30 cellular contexts compared by ENCODE assay signal in genomic region chr6:130946076-130946475, GRCh38.
DNase-seq lines count a peak whose midpoint lies in the region; ATAC-seq, FAIRE-seq and TF ChIP-seq lines count a peak whose summit lies in the region.
"Had no signal": no experiment of that assay in that cellular context is flagged by ENCODE, and none has a peak within 500 bp of the region (broad histone marks: within the 10 kb centered on the region; RNA-seq: fewer than 3 reads in every experiment).

No MANE protein-coding gene starts in this region.

- no TSS peak for BruUV-seq in endothelial cell of umbilical vein (replicated peaks; lab: Mats Ljungman, UMichigan)

- TF ChIP-seq POLR2A in endothelial cell of umbilical vein (IDR thresholded peaks at IDR 0.05; ENCODE audit: low read depth, low read length) = no peak

- peak overlapping the region; percentile 50 for H3K4me3 Mint-ChIP-seq in osteocyte (ENCODE audit: unreplicated experiment)
- H3K4me3 Mint-ChIP-seq: activated CD8-positive, alpha-beta T cell treated with anti-CD3 and anti-CD28 coated beads, Interleukin-2, amount 10 ng/mL, durations not matched to agents 7 days and 5 days; CD4-positive, alpha-beta T cell; dendritic cell treated with granulocyte-macrophage colony-stimulating factor and Interleukin-4, amounts not matched to agents 40 ng/mL and 50 ng/mL, for 4 days; immature natural killer cell; natural killer cell treated with Interleukin-12 subunit alpha and Interleukin-12 subunit beta and Interleukin-15 and Interleukin-18, amount 100 ng/mL, for 72 hours; T-helper 17 cell had no signal

- no peaks in the 10 kb centered on the region for H3K9me1 ChIP-seq in endothelial cell of umbilical vein (replicated peaks; ENCODE audit: control insufficient read depth, extremely low read depth, insufficient read depth, low read length)

- H2AFZ ChIP-seq in endothelial cell of umbilical vein (ENCODE audit: low read depth, low read length) = no peak overlapping the region
- H2AFZ ChIP-seq: parathyroid adenoma had no signal

- H3K4me1 Mint-ChIP-seq in osteocyte (ENCODE audit: unreplicated experiment) = peaks cover 37% of the 10 kb centered on the region
- H3K4me1 Mint-ChIP-seq: immature natural killer cell had no signal

- H3K79me2 ChIP-seq in endothelial cell of umbilical vein (ENCODE audit: control insufficient read depth, insufficient read depth, low read length) = peaks cover 14% of the 10 kb centered on the region
- H3K79me2 ChIP-seq: parathyroid adenoma had no signal

- dilution Hi-C loops in endothelial cell of umbilical vein (cut with MboI; ENCODE audit: extremely low pct_ligation_motif_present, low sequenced_read_pairs) = no loop called here

- peak overlapping the region; percentile 71 for H3K4me2 ChIP-seq in endothelial cell of umbilical vein (ENCODE audit: insufficient read depth, low read length)

- TF ChIP-seq CTCF in endothelial cell of umbilical vein (IDR thresholded peaks at IDR 0.05; ENCODE audit: extremely low read depth in 1 of 2, insufficient read depth in 1 of 2, low read depth in 1 of 2, low read length in 2 of 2) = no peak
- TF ChIP-seq CTCF in osteocyte (IDR thresholded peaks at IDR 0.05) = no peak
- TF ChIP-seq CTCF in psoas muscle (IDR thresholded peaks at IDR 0.05) = no peak
- no peak for TF ChIP-seq CTCF in upper lobe of right lung (IDR thresholded peaks at IDR 0.05)

- H3K4me3 ChIP-seq in adipocyte (ENCODE audit: low read length) (no peak overlapping the region), endothelial cell of umbilical vein (replicated peaks in 1 of 3; ENCODE audit: insufficient read depth in 1 of 3, low read depth in 1 of 3, low read length in 3 of 3) (no peak overlapping the region), psoas muscle (no peak overlapping the region), upper lobe of right lung (no peak overlapping the region)
- H3K4me3 ChIP-seq: gastroesophageal sphincter, K562, left lung, sigmoid colon, tibial artery had no signal

- ATAC-seq in psoas muscle (no peak), upper lobe of right lung (no peak)
- ATAC-seq: activated CD8-positive, alpha-beta T cell treated with anti-CD3 and anti-CD28 coated beads, Interleukin-2, amount 10 ng/mL, durations not matched to agents 7 days and 5 days; gastroesophageal sphincter; K562; left lung; natural killer cell treated with Interleukin-12 subunit alpha and Interleukin-12 subunit beta and Interleukin-15 and Interleukin-18, amount 100 ng/mL, for 72 hours; stimulated activated naive CD8-positive, alpha-beta T cell treated with anti-CD3 and anti-CD28 coated beads, Interleukin-15, Interleukin-2, amounts not matched to agents 100 U/mL and 50 U/mL, for 24 hours; T-helper 17 cell had no signal

- H3K4me1 ChIP-seq in adipocyte (ENCODE audit: control insufficient read depth, insufficient read depth, low read length) = peaks cover 34% of the 10 kb centered on the region
- H3K4me1 ChIP-seq in endothelial cell of umbilical vein (ENCODE audit: control insufficient read depth, extremely low read depth, insufficient read depth, low read length) = peaks cover 30% of the 10 kb centered on the region
- no peaks in the 10 kb centered on the region for H3K4me1 ChIP-seq in psoas muscle
- H3K4me1 ChIP-seq in upper lobe of right lung = peaks cover 6% of the 10 kb centered on the region
- H3K4me1 ChIP-seq: left lung, parathyroid adenoma had no signal

- DNase-seq in HCEC 1CT = peak; percentile 34
- DNase-seq in adipocyte (ENCODE audit: low read depth) = peak; percentile 52
- peak; percentile 81 for DNase-seq in endothelial cell of umbilical vein (ENCODE audit: low read depth, low spot score)
- DNase-seq in osteocyte (ENCODE audit: extremely low spot score, unreplicated experiment) = no peak
- no peak for DNase-seq in putamen (ENCODE audit: low spot score)
- no peak for DNase-seq in psoas muscle
- DNase-seq in upper lobe of right lung = no peak
- no peak for DNase-seq in KG1 (lab: John Stamatoyannopoulos, UW)
- DNase-seq: activated CD4-positive, alpha-beta T cell treated with anti-CD3 and anti-CD28 coated beads for 1 hour; activated CD8-positive, alpha-beta T cell treated with anti-CD3 and anti-CD28 coated beads, Interleukin-2, amount 10 ng/mL, durations not matched to agents 7 days and 5 days; activated gamma-delta T cell; activated T-cell treated with anti-CD3 and anti-CD28 coated beads for 4 hours; CD4-positive, alpha-beta T cell; hippocampal formation; immature natural killer cell; left lung; NCI-H1436 treated with DMSO at 0.1 percent for 48 hours; NCI-H524; NK-92 treated with Interleukin-12 subunit alpha and Interleukin-12 subunit beta, amount 100 ng/mL, for 24 hours; sigmoid colon; stimulated activated CD4-positive, alpha-beta T cell treated with anti-CD3 and anti-CD28 coated beads, Interleukin-15, amount 100 ng/mL, for 24 hours; stimulated activated naive CD8-positive, alpha-beta T cell treated with anti-CD3 and anti-CD28 coated beads, Interleukin-15, Interleukin-2, amounts not matched to agents 100 U/mL and 50 U/mL, for 24 hours; T-helper 17 cell; tibial artery had no signal

- H3K36me3 ChIP-seq in adipocyte (ENCODE audit: control insufficient read depth, insufficient read depth, low read length, severe bottlenecking) (no peaks in the 10 kb centered on the region), endothelial cell of umbilical vein (ENCODE audit: control insufficient read depth in 2 of 2, extremely low read depth in 1 of 2, insufficient read depth in 2 of 2, low read length in 2 of 2) (no peaks in the 10 kb centered on the region), psoas muscle (ENCODE audit: insufficient read depth in 1 of 2, low read depth in 1 of 2) (no peaks in the 10 kb centered on the region), upper lobe of right lung (no peaks in the 10 kb centered on the region)
- H3K36me3 ChIP-seq: left lung, sigmoid colon, tibial artery had no signal

- H3K27me3 Mint-ChIP-seq in osteocyte (ENCODE audit: unreplicated experiment) = no peaks in the 10 kb centered on the region
- H3K27me3 Mint-ChIP-seq: CD4-positive, alpha-beta T cell; dendritic cell treated with granulocyte-macrophage colony-stimulating factor and Interleukin-4, amounts not matched to agents 40 ng/mL and 50 ng/mL, for 4 days; T-helper 17 cell had no signal

- WGBS in psoas muscle, 3 donors = 64 to 89% (median 85%) methylated on average over 2 of the region's 2 CpGs

- H3K9ac ChIP-seq in adipocyte (ENCODE audit: low read length) = no peak overlapping the region
- H3K9ac ChIP-seq in endothelial cell of umbilical vein (replicated peaks; ENCODE audit: extremely low read depth, insufficient read depth, low read length) = peak overlapping the region; percentile 11
- H3K9ac ChIP-seq: parathyroid adenoma had no signal

- intact Hi-C loops in endothelial cell of umbilical vein (cut with micrococcal nuclease) = loop anchor here (5.0 kb wide), 1 partner anchor 66 kb away; no protein-coding TSS in a partner anchor
- intact Hi-C loops in psoas muscle (cut with DNase I) = no loop called here
- intact Hi-C loops in upper lobe of right lung (cut with DNase I) = no loop called here

- CTCF ChIA-PET in endothelial cell of umbilical vein (lab: Charles Lee) = interaction anchor here (1.2 to 1.9 kb wide), 6 partner anchors 11 to 171 kb away, joined by 3 to 7 read pairs (median 4); no protein-coding TSS in a partner anchor

- POLR2A ChIA-PET in endothelial cell of umbilical vein (lab: Charles Lee) = interaction anchor here (1.1 kb wide), 1 partner anchor 68 kb away, joined by 5 read pairs; no protein-coding TSS in a partner anchor

- peaks cover 3% of the 10 kb centered on the region for H3K36me3 Mint-ChIP-seq in osteocyte (ENCODE audit: unreplicated experiment)
- H3K36me3 Mint-ChIP-seq: immature natural killer cell; natural killer cell treated with Interleukin-12 subunit alpha and Interleukin-12 subunit beta and Interleukin-15 and Interleukin-18, amount 100 ng/mL, for 72 hours had no signal

- H3K27me3 ChIP-seq in adipocyte (replicated peaks; ENCODE audit: control insufficient read depth, insufficient read depth, low read length) (no peaks in the 10 kb centered on the region), endothelial cell of umbilical vein (ENCODE audit: control insufficient read depth in 2 of 2, insufficient read depth in 2 of 2, low read length in 2 of 2) (no peaks in the 10 kb centered on the region), psoas muscle (ENCODE audit: insufficient read depth in 3 of 3, low read length in 2 of 3) (no peaks in the 10 kb centered on the region), upper lobe of right lung (no peaks in the 10 kb centered on the region)
- H3K27me3 ChIP-seq: gastroesophageal sphincter, left lung, sigmoid colon, tibial artery had no signal

- H3K27ac ChIP-seq in endothelial cell of umbilical vein (ENCODE audit: insufficient read depth, low read depth, low read length) = peak overlapping the region; percentile 69
- H3K27ac ChIP-seq in psoas muscle = no peak overlapping the region
- no peak overlapping the region for H3K27ac ChIP-seq in upper lobe of right lung
- H3K27ac ChIP-seq: gastroesophageal sphincter, parathyroid adenoma, sigmoid colon had no signal

- H4K20me1 ChIP-seq in endothelial cell of umbilical vein (replicated peaks; ENCODE audit: control insufficient read depth, extremely low read depth, insufficient read depth, low read length) = no peaks in the 10 kb centered on the region

- FAIRE-seq in endothelial cell of umbilical vein (lab: Jason Lieb, UNC) = peak; percentile 8
- FAIRE-seq: bronchial epithelial cell, K562 had no signal

- H3K27ac Mint-ChIP-seq in osteocyte (ENCODE audit: unreplicated experiment) = peak overlapping the region; percentile 69
- H3K27ac Mint-ChIP-seq: activated CD8-positive, alpha-beta T cell treated with anti-CD3 and anti-CD28 coated beads, Interleukin-2, amount 10 ng/mL, durations not matched to agents 7 days and 5 days; CD4-positive, alpha-beta T cell; dendritic cell treated with granulocyte-macrophage colony-stimulating factor and Interleukin-4, amounts not matched to agents 40 ng/mL and 50 ng/mL, for 4 days; immature natural killer cell; natural killer cell treated with Interleukin-12 subunit alpha and Interleukin-12 subunit beta and Interleukin-15 and Interleukin-18, amount 100 ng/mL, for 72 hours; T-helper 17 cell had no signal

- H3K9me3 ChIP-seq in adipocyte (ENCODE audit: control insufficient read depth, low read length) (no peaks in the 10 kb centered on the region), endothelial cell of umbilical vein (replicated peaks; ENCODE audit: control insufficient read depth, insufficient read depth, low read length) (no peaks in the 10 kb centered on the region), psoas muscle (no peaks in the 10 kb centered on the region), upper lobe of right lung (no peaks in the 10 kb centered on the region)
- H3K9me3 ChIP-seq: gastroesophageal sphincter, left lung, sigmoid colon, tibial artery had no signal

- H3K9me3 Mint-ChIP-seq in osteocyte (ENCODE audit: unreplicated experiment) = no peaks in the 10 kb centered on the region
- H3K9me3 Mint-ChIP-seq: CD4-positive, alpha-beta T cell; dendritic cell treated with granulocyte-macrophage colony-stimulating factor and Interleukin-4, amounts not matched to agents 40 ng/mL and 50 ng/mL, for 4 days; immature natural killer cell; natural killer cell treated with Interleukin-12 subunit alpha and Interleukin-12 subunit beta and Interleukin-15 and Interleukin-18, amount 100 ng/mL, for 72 hours had no signal

Comparison
In these comparisons a context has a peak if more than half of its experiments do, and no peak if none do; other contexts are left out.
1. DNase-seq: peak in HCEC 1CT (single experiment), adipocyte (single experiment) and endothelial cell of umbilical vein (single experiment); none in osteocyte (single experiment), putamen (single experiment), psoas muscle (0 of 2), upper lobe of right lung (single experiment) and KG1 (single experiment).